In genomic region chr2:98823196-98824166, GRCh38 we compare ENCODE assay signal across 9 cellular contexts.
DNase-seq lines count a peak whose midpoint lies in the region; ATAC-seq and TF ChIP-seq lines count a peak whose summit lies in the region.
"Had no signal": no experiment of that assay in that cellular context is flagged by ENCODE, and none has a peak within 500 bp of the region (broad histone marks: within the 10 kb centered on the region; RNA-seq: fewer than 3 reads in every experiment).

No MANE protein-coding gene starts in this region.

- H3K27ac Mint-ChIP-seq in IgD-negative memory B cell = peak overlapping the region in 2 of 3 donors; percentile 14 to 88
- H3K27ac Mint-ChIP-seq in central memory CD8-positive, alpha-beta T cell (ENCODE audit: low read depth) = peak overlapping the region; percentile 65

- 31% methylated on average over 35 of the region's 40 CpGs for WGBS in smooth muscle cell (ENCODE audit: low lambda C conversion rate)

- H3K9ac ChIP-seq in smooth muscle cell (ENCODE audit: low read depth) = no peak overlapping the region

- no peaks in the 10 kb centered on the region for H3K9me3 ChIP-seq in smooth muscle cell (replicated peaks; ENCODE audit: low read depth)

- DNase-seq in central memory CD8-positive, alpha-beta T cell (ENCODE audit: low spot score in 2 of 2) = peak in 1 of 2 donors; percentile 9
- DNase-seq in left lobe of liver (ENCODE audit: low spot score) (no peak), smooth muscle cell (lab: John Stamatoyannopoulos, UW; ENCODE audit: unreplicated experiment) (no peak), NCI-H510A treated with DMSO at 0.1 percent for 48 hours (lab: John Stamatoyannopoulos, UW) (no peak), posterior vena cava (ENCODE audit: low spot score) (no peak)
- no peak for DNase-seq in stimulated activated naive CD4-positive, alpha-beta T cell treated with Interleukin-2 at 50 U/mL for 16 hours (lab: John Stamatoyannopoulos, UW)
- DNase-seq: MM.1S had no signal

- H3K36me3 ChIP-seq in smooth muscle cell (ENCODE audit: low read depth) = no peaks in the 10 kb centered on the region

- H3K27me3 ChIP-seq in smooth muscle cell (ENCODE audit: low read depth) = peaks cover 16% of the 10 kb centered on the region

- peaks cover 0 to 2% (median 0%) of the 10 kb centered on the region in 3 donors for H3K9me3 Mint-ChIP-seq in IgD-negative memory B cell
- H3K9me3 Mint-ChIP-seq in central memory CD8-positive, alpha-beta T cell = no peaks in the 10 kb centered on the region

- H4K20me1 ChIP-seq in smooth muscle cell (ENCODE audit: low read depth) = no peaks in the 10 kb centered on the region

- H3K4me3 Mint-ChIP-seq in IgD-negative memory B cell = peak overlapping the region; percentile 59 to 88 (median 70)
- peak overlapping the region; percentile 75 for H3K4me3 Mint-ChIP-seq in central memory CD8-positive, alpha-beta T cell

- H3K4me3 ChIP-seq in smooth muscle cell = peak overlapping the region; percentile 49

- H3K79me2 ChIP-seq in smooth muscle cell (ENCODE audit: low read depth) = no peaks in the 10 kb centered on the region

- H3K4me1 Mint-ChIP-seq in IgD-negative memory B cell = peaks cover 13 to 14% (median 13%) of the 10 kb centered on the region in 3 donors
- H3K4me1 Mint-ChIP-seq in central memory CD8-positive, alpha-beta T cell = peaks cover 28% of the 10 kb centered on the region

- H3K36me3 Mint-ChIP-seq in IgD-negative memory B cell = peaks cover 3% of the 10 kb centered on the region
- peaks cover 4% of the 10 kb centered on the region for H3K36me3 Mint-ChIP-seq in central memory CD8-positive, alpha-beta T cell (ENCODE audit: insufficient read depth)

- ATAC-seq in central memory CD8-positive, alpha-beta T cell (replicated peaks; ENCODE audit: extremely low read depth, poor library complexity, severe bottlenecking) = no peak
- peak; percentile 61 for ATAC-seq in left lobe of liver
- ATAC-seq in HG03565 (IDR thresholded peaks at IDR 0.05; ENCODE audit: unreplicated experiment) = no peak

- no peak for TF ChIP-seq CTCF in smooth muscle cell (IDR thresholded peaks at IDR 0.05; ENCODE audit: borderline replicate concordance, insufficient read depth, poor library complexity, severe bottlenecking)

- H2AFZ ChIP-seq in smooth muscle cell (ENCODE audit: low read depth) = peak overlapping the region; percentile 91

- H3K27me3 Mint-ChIP-seq in IgD-negative memory B cell = peaks cover 5% of the 10 kb centered on the region
- H3K27me3 Mint-ChIP-seq in central memory CD8-positive, alpha-beta T cell = no peaks in the 10 kb centered on the region

- H3F3A ChIP-seq in smooth muscle cell (ENCODE audit: low read depth) = no peaks in the 10 kb centered on the region

- no peak overlapping the region for H3K27ac ChIP-seq in smooth muscle cell (ENCODE audit: low read depth)

- peak overlapping the region; percentile 85 for H3K4me2 ChIP-seq in smooth muscle cell

- intact Hi-C loops in posterior vena cava (cut with DNase I) = loop anchor here in 1 of 2 donors (10.0 kb wide), 1 partner anchor 89 kb away; the partner anchor contains the start of gene MGAT4A

- H3K4me1 ChIP-seq in smooth muscle cell (ENCODE audit: low read depth) = no peaks in the 10 kb centered on the region
